Comparison of ENCODE assay signal across 8 cellular contexts in genomic region chr3:10008216-10008587, GRCh38. TPM values are rescaled to one million over a fixed set of nuclear protein-coding genes. Genes with fewer than 3 reads are reported as not detected.
DNase-seq lines count a peak whose midpoint lies in the region; FAIRE-seq and TF ChIP-seq lines count a peak whose summit lies in the region.
"Not testable (repeated sequence)": the region's sequence is repeated elsewhere in the genome, so short reads cannot be mapped to it uniquely, and the experiment has no call there.

No MANE protein-coding gene starts in this region.

- H3K4me2 ChIP-seq in MM.1S (ENCODE audit: low read depth, low read length) = peak overlapping the region; percentile 98; the same call in 1 of the 2 replicates
- H3K4me2 ChIP-seq in astrocyte (ENCODE audit: low read length) = not testable (repeated sequence)

- H3K4me3 ChIP-seq in Caco-2 (ENCODE audit: low read depth, low read length); MM.1S (ENCODE audit: low read length); astrocyte (ENCODE audit: insufficient read depth, low read depth, low read length): not testable (repeated sequence)
- H3K4me3 ChIP-seq in fibroblast of pulmonary artery (replicated peaks; ENCODE audit: low read depth, low read length) (peak overlapping the region; percentile 58), transverse colon (peak overlapping the region in 2 of 4 donors; percentile 44 to 52)

- not testable (repeated sequence) for H3K27me3 Mint-ChIP-seq in Caco-2 (ENCODE audit: insufficient read depth, unreplicated experiment); activated CD4-positive, alpha-beta T cell treated with anti-CD3 and anti-CD28 coated beads, Interleukin-2, amount 10 ng/mL, durations not matched to agents 7 days and 5 days; mesothelial cell of epicardium (ENCODE audit: low read depth); progenitor cell of endocrine pancreas
- H3K27me3 Mint-ChIP-seq in astrocyte (ENCODE audit: low read depth, unreplicated experiment) = peaks cover 20% of the 10 kb centered on the region

- H3K79me2 ChIP-seq in MM.1S (ENCODE audit: low read length); astrocyte (ENCODE audit: insufficient read depth, low read length): not testable (repeated sequence)

- not testable (repeated sequence) for H3K27ac ChIP-seq in MM.1S (ENCODE audit: low read length); astrocyte (ENCODE audit: low read depth, low read length)
- H3K27ac ChIP-seq in transverse colon = peak overlapping the region in 3 of 4 donors; percentile 56 to 82 (median 69)

- not testable (repeated sequence) for H3K4me1 Mint-ChIP-seq in Caco-2 (ENCODE audit: low read depth, unreplicated experiment); astrocyte (ENCODE audit: low read depth, unreplicated experiment); progenitor cell of endocrine pancreas (ENCODE audit: low read depth)
- peaks cover 23% of the 10 kb centered on the region for H3K4me1 Mint-ChIP-seq in activated CD4-positive, alpha-beta T cell treated with anti-CD3 and anti-CD28 coated beads, Interleukin-2, amount 10 ng/mL, durations not matched to agents 7 days and 5 days
- H3K4me1 Mint-ChIP-seq in mesothelial cell of epicardium = peaks cover 13% of the 10 kb centered on the region

- H3K36me3 ChIP-seq in Caco-2 (ENCODE audit: control insufficient read depth, insufficient read depth, low read length); MM.1S (replicated peaks; ENCODE audit: insufficient read depth, low read length); astrocyte (ENCODE audit: insufficient read depth, low read length); transverse colon: not testable (repeated sequence)

- intact Hi-C loops in Caco-2 (cut with micrococcal nuclease; ENCODE audit: unreplicated experiment); transverse colon (cut with DNase I; ENCODE audit: low total_unique reads): not testable (repeated sequence)

- H3K9ac ChIP-seq in MM.1S (ENCODE audit: low read length); astrocyte (ENCODE audit: low read length): not testable (repeated sequence)

- FAIRE-seq in astrocyte (lab: Jason Lieb, UNC) = not testable (repeated sequence)

- not testable (repeated sequence) for H4K20me1 ChIP-seq in MM.1S (ENCODE audit: insufficient read depth, low read length); astrocyte (ENCODE audit: insufficient read depth, low read length)

- H3K9me3 Mint-ChIP-seq in Caco-2 (ENCODE audit: unreplicated experiment); activated CD4-positive, alpha-beta T cell treated with anti-CD3 and anti-CD28 coated beads, Interleukin-2, amount 10 ng/mL, durations not matched to agents 7 days and 5 days; astrocyte (ENCODE audit: unreplicated experiment); mesothelial cell of epicardium; progenitor cell of endocrine pancreas (ENCODE audit: low read depth): not testable (repeated sequence)

- not testable (repeated sequence) for H3K27me3 ChIP-seq in Caco-2 (replicated peaks; ENCODE audit: control insufficient read depth, insufficient read depth, low read length); MM.1S (replicated peaks; ENCODE audit: insufficient read depth, low read length); astrocyte (ENCODE audit: insufficient read depth, low read length); transverse colon

- not testable (repeated sequence) for TF ChIP-seq EP300 in transverse colon (IDR thresholded peaks at IDR 0.05; ENCODE audit: low read depth)

- not testable (repeated sequence) for H3F3A ChIP-seq in MM.1S (ENCODE audit: insufficient read depth, low read length)

- POLR2A ChIA-PET in Caco-2 (lab: Charles Lee); activated CD4-positive, alpha-beta T cell treated with anti-CD3 and anti-CD28 coated beads, Interleukin-2, amount 10 ng/mL, durations not matched to agents 7 days and 5 days (lab: Charles Lee): not testable (repeated sequence)

- in situ Hi-C loops in transverse colon (cut with MboI; ENCODE audit: low pct_ligation_motif_present in 1 of 4, low pct_unique_long_range_greater_than_20kb in 1 of 4, low sequenced_read_pairs in 3 of 4) = not testable (repeated sequence)

- H3K4me3 Mint-ChIP-seq in Caco-2 (ENCODE audit: unreplicated experiment) (peak overlapping the region; percentile 71), astrocyte (ENCODE audit: unreplicated experiment) (peak overlapping the region; percentile 69), mesothelial cell of epicardium (peak overlapping the region; percentile 68), progenitor cell of endocrine pancreas (ENCODE audit: low read depth) (peak overlapping the region; percentile 72)
- not testable (repeated sequence) for H3K4me3 Mint-ChIP-seq in activated CD4-positive, alpha-beta T cell treated with anti-CD3 and anti-CD28 coated beads, Interleukin-2, amount 10 ng/mL, durations not matched to agents 7 days and 5 days

- CTCF ChIA-PET in Caco-2 (lab: Charles Lee) = not testable (repeated sequence)
- CTCF ChIA-PET in activated CD4-positive, alpha-beta T cell treated with anti-CD3 and anti-CD28 coated beads, Interleukin-2, amount 10 ng/mL, durations not matched to agents 7 days and 5 days (lab: Charles Lee) = interaction anchor here (0.5 to 1.1 kb wide), 2 partner anchors 14 to 21 kb away, joined by 3 to 4 read pairs; partner anchors contain the start of gene EMC3

- not testable (repeated sequence) for H3K4me1 ChIP-seq in Caco-2
- H3K4me1 ChIP-seq in MM.1S (ENCODE audit: low read length) (peaks cover 14% of the 10 kb centered on the region), astrocyte (ENCODE audit: insufficient read depth, low read length) (peaks cover 20% of the 10 kb centered on the region), transverse colon (peaks cover 15 to 28% (median 23%) of the 10 kb centered on the region in 4 donors)

- TF ChIP-seq POLR2A in transverse colon (IDR thresholded peaks at IDR 0.05) = not testable (repeated sequence)

- not testable (repeated sequence) for DNase-seq in Caco-2; MM.1S; activated CD4-positive, alpha-beta T cell treated with anti-CD3 and anti-CD28 coated beads, Interleukin-2, amount 10 ng/mL, durations not matched to agents 7 days and 5 days; astrocyte (ENCODE audit: low read depth); fibroblast of pulmonary artery (ENCODE audit: low read depth); mesothelial cell of epicardium (ENCODE audit: low spot score in 2 of 2, unreplicated experiment in 2 of 2); progenitor cell of endocrine pancreas (ENCODE audit: low spot score, unreplicated experiment); transverse colon

- H3K27ac Mint-ChIP-seq in Caco-2 (ENCODE audit: unreplicated experiment); astrocyte (ENCODE audit: unreplicated experiment); mesothelial cell of epicardium; progenitor cell of endocrine pancreas: not testable (repeated sequence)
- H3K27ac Mint-ChIP-seq in activated CD4-positive, alpha-beta T cell treated with anti-CD3 and anti-CD28 coated beads, Interleukin-2, amount 10 ng/mL, durations not matched to agents 7 days and 5 days = peak overlapping the region; percentile 57

- not testable (repeated sequence) for TF ChIP-seq CTCF in Caco-2 (IDR thresholded peaks at IDR 0.05; ENCODE audit: insufficient read depth in 1 of 2, low read depth in 1 of 2, low read length in 1 of 2, severe bottlenecking in 1 of 2, unreplicated experiment in 1 of 2); MM.1S (IDR thresholded peaks at IDR 0.05; ENCODE audit: low read length); astrocyte (IDR thresholded peaks at IDR 0.05; ENCODE audit: insufficient read depth, low read depth, low read length); fibroblast of pulmonary artery (IDR thresholded peaks at IDR 0.05; ENCODE audit: low read length, missing control alignments); mesothelial cell of epicardium (IDR thresholded peaks at IDR 0.05; ENCODE audit: unreplicated experiment); progenitor cell of endocrine pancreas (IDR thresholded peaks at IDR 0.05; ENCODE audit: unreplicated experiment); transverse colon (IDR thresholded peaks at IDR 0.05)

- BruUV-seq in Caco-2 (replicated peaks; lab: Mats Ljungman, UMichigan) = not testable (repeated sequence)

- H3K9me3 ChIP-seq in Caco-2; MM.1S (replicated peaks; ENCODE audit: insufficient read depth, low read length); astrocyte (ENCODE audit: insufficient read depth, low read depth, low read length); transverse colon: not testable (repeated sequence)

- H3K36me3 Mint-ChIP-seq in Caco-2 (ENCODE audit: insufficient read depth, unreplicated experiment) (peaks cover 39% of the 10 kb centered on the region), astrocyte (ENCODE audit: low read depth, unreplicated experiment) (peaks cover 12% of the 10 kb centered on the region)
- H3K36me3 Mint-ChIP-seq in activated CD4-positive, alpha-beta T cell treated with anti-CD3 and anti-CD28 coated beads, Interleukin-2, amount 10 ng/mL, durations not matched to agents 7 days and 5 days (ENCODE audit: low read depth); mesothelial cell of epicardium; progenitor cell of endocrine pancreas (ENCODE audit: insufficient read depth): not testable (repeated sequence)

- WGBS in transverse colon (ENCODE audit: low coverage in 1 of 2), 2 donors = 76% methylated on average over 4 of the region's 4 CpGs; no CpG with 5 or more reads in 1 of the 2 donors

- H3K9me2 ChIP-seq in MM.1S (replicated peaks; ENCODE audit: insufficient read depth, low read length) = not testable (repeated sequence)

- H2AFZ ChIP-seq in MM.1S (ENCODE audit: low read length); astrocyte (ENCODE audit: low read depth, low read length): not testable (repeated sequence)

RNA-seq across cellular contexts. Expression of gene FANCD2, which starts 18.0 kb away (rescaled TPM):
- total RNA-seq in Caco-2 (2022) (35.6 and 36.5 TPM in 2 replicates), astrocyte (2.8 and 3.7 TPM in 2 replicates), mesothelial cell of epicardium (17.9 to 21.1 TPM (median 20.2 TPM) in 3 replicates), progenitor cell of endocrine pancreas (26.6 and 27.1 TPM in 2 replicates), transverse colon (10 to 100 TPM in 1 of 4 donors, 1 to 10 TPM in 2, under 1 TPM in 1; 0.80 to 43.0 (median 4.9) TPM)
- total RNA-seq in activated CD4-positive, alpha-beta T cell treated with anti-CD3 and anti-CD28 coated beads, Interleukin-2, amount 10 ng/mL, durations not matched to agents 7 days and 5 days = 10 to 100 TPM; 61.2 to 68.1 TPM

RNA-seq across cellular contexts. Expression of gene EMC3, which starts 21.6 kb away (rescaled TPM):
- total RNA-seq in Caco-2 (2022) (52.4 and 56.7 TPM in 2 replicates), astrocyte (59.7 and 61.0 TPM in 2 replicates), mesothelial cell of epicardium (30.6 to 35.8 TPM (median 34.7 TPM) in 3 replicates), progenitor cell of endocrine pancreas (38.6 and 42.1 TPM in 2 replicates), transverse colon (10 to 100 TPM in 3 of 4 donors, 1 to 10 TPM in 1; 9.7 to 39.2 (median 23.5) TPM)
- total RNA-seq in activated CD4-positive, alpha-beta T cell treated with anti-CD3 and anti-CD28 coated beads, Interleukin-2, amount 10 ng/mL, durations not matched to agents 7 days and 5 days = 10 to 100 TPM; 53.8 to 55.0 TPM

RNA-seq across cellular contexts. Expression of gene PRRT3, which starts 56.0 kb away (rescaled TPM):
- total RNA-seq in Caco-2 (2022) = 1.1 and 1.3 TPM in 2 replicates
- 1 to 10 TPM; 4.8 to 5.5 TPM for total RNA-seq in activated CD4-positive, alpha-beta T cell treated with anti-CD3 and anti-CD28 coated beads, Interleukin-2, amount 10 ng/mL, durations not matched to agents 7 days and 5 days
- total RNA-seq in astrocyte = 2.2 and 2.4 TPM in 2 replicates
- total RNA-seq in mesothelial cell of epicardium = 8.2 to 9.2 TPM (median 8.3 TPM) in 3 replicates
- 10.4 and 11.4 TPM in 2 replicates for total RNA-seq in progenitor cell of endocrine pancreas
- 1 to 10 TPM in 3 of 4 donors, under 1 TPM in 1; 0.20 to 3.0 (median 1.6) TPM for total RNA-seq in transverse colon
